Comparison of ENCODE assay signal across 13 cellular contexts in the genomic region with DNA sequence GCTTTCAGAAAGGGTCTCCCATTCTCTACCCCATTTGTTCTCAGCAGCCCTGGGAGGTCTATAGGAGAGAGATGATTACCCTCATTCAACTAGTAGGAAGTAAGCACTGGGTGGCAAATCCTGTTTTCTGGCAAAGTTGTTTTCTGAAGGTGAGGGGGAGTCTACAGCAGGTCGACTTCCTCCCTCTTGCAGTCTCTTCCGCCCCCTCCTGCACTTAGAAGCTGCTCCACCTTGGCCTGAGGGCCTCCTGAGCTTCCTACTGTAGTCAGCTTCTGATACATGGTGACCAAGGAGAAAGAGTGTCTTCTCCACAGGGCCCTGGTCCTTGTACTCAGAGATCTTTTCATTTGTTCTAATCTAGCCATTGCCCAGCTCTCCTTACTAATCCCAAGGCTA.
DNase-seq lines count a peak whose midpoint lies in the region; ATAC-seq, FAIRE-seq and TF ChIP-seq lines count a peak whose summit lies in the region.
"Had no signal": no experiment of that assay in that cellular context is flagged by ENCODE, and none has a peak within 500 bp of the region (broad histone marks: within the 10 kb centered on the region; RNA-seq: fewer than 3 reads in every experiment).

No MANE protein-coding gene starts in this region.

- no peak overlapping the region for H3K4me3 Mint-ChIP-seq in progenitor cell of endocrine pancreas (ENCODE audit: low read depth)
- H3K4me3 Mint-ChIP-seq: activated naive CD8-positive, alpha-beta T cell treated with anti-CD3 and anti-CD28 coated beads for 36 hours; T-cell had no signal

- BruUV-seq in K562 (replicated peaks; lab: Mats Ljungman, UMichigan), result no TSS peak

- H3K27ac Mint-ChIP-seq in progenitor cell of endocrine pancreas, result no peak overlapping the region
- H3K27ac Mint-ChIP-seq: activated naive CD8-positive, alpha-beta T cell treated with anti-CD3 and anti-CD28 coated beads for 36 hours had no signal

- H3K4me1 ChIP-seq in K562 (replicated peaks in 1 of 2; ENCODE audit: control insufficient read depth in 2 of 2, insufficient read depth in 2 of 2, low read length in 2 of 2), result no peaks in the 10 kb centered on the region

- WGBS in K562 (ENCODE audit: insufficient coverage, low coverage, missing lambda C conversion rate), result 6% methylated on average over 2 of the region's 2 CpGs

- no peaks in the 10 kb centered on the region for H3K9me1 ChIP-seq in K562 (ENCODE audit: control insufficient read depth, insufficient read depth, low read length)

- no peak for TF ChIP-seq RAD21 in K562 (CRISPR knock-in tag; conservative IDR thresholded peaks at IDR 0.05 in 1 of 2, IDR thresholded peaks at IDR 0.05 in 1 of 2)

- CTCF ChIA-PET in K562 (lab: Yijun Ruan, JAX; ENCODE audit: low intra/inter-chr PET ratio), result interaction anchor here (0.5 to 1.4 kb wide), 2 partner anchors 242 to 955 kb away, joined by 3 read pairs; no protein-coding TSS in a partner anchor

- H3K36me3 ChIP-seq in GM06990 (ENCODE audit: control insufficient read depth, insufficient read depth, low read length) (peaks cover 6% of the 10 kb centered on the region), K562 (ENCODE audit: control insufficient read depth, insufficient read depth, low read length) (no peaks in the 10 kb centered on the region)

- no peaks in the 10 kb centered on the region for H3K27me3 ChIP-seq in GM06990 (replicated peaks; ENCODE audit: control insufficient read depth, insufficient read depth, low read length)
- peaks cover 7 to 12% of the 10 kb centered on the region in 2 experiments; a peak in 3 of 5 replicates for H3K27me3 ChIP-seq in K562 (ENCODE audit: control insufficient read depth in 2 of 2, insufficient read depth in 2 of 2, low read length in 2 of 2)

- H3K9me3 ChIP-seq in K562 (replicated peaks; ENCODE audit: control insufficient read depth, insufficient read depth, low read depth, low read length), result no peaks in the 10 kb centered on the region

- no peaks in the 10 kb centered on the region for H3K79me2 ChIP-seq in K562 (ENCODE audit: control insufficient read depth, insufficient read depth, low read length)

- TF ChIP-seq POLR2A in K562 (conservative IDR thresholded peaks at IDR 0.05), result no peak

- H3K36me3 Mint-ChIP-seq in progenitor cell of endocrine pancreas (ENCODE audit: insufficient read depth), result peaks cover 6% of the 10 kb centered on the region

- H3K9me3 Mint-ChIP-seq in progenitor cell of endocrine pancreas (ENCODE audit: low read depth), result no peaks in the 10 kb centered on the region
- H3K9me3 Mint-ChIP-seq: activated naive CD8-positive, alpha-beta T cell treated with anti-CD3 and anti-CD28 coated beads for 36 hours; T-cell had no signal

- POLR2A ChIA-PET in K562 (lab: Yijun Ruan, JAX), result no interaction called here

- H3K27me3 Mint-ChIP-seq in progenitor cell of endocrine pancreas, result no peaks in the 10 kb centered on the region
- H3K27me3 Mint-ChIP-seq: activated naive CD8-positive, alpha-beta T cell treated with anti-CD3 and anti-CD28 coated beads for 36 hours; T-cell had no signal

- intact Hi-C loops in K562 (cut with micrococcal nuclease), result no loop called here

- no peak for FAIRE-seq in K562 (lab: Jason Lieb, UNC)

- in situ Hi-C loops in K562 (cut with MboI), result loop anchor here (10.0 kb wide), 1 partner anchor 327 kb away; no protein-coding TSS in a partner anchor

- H3K4me3 ChIP-seq in GM06990 (replicated peaks; ENCODE audit: low read depth, low read length), result peak overlapping the region; percentile 34
- H3K4me3 ChIP-seq in K562, result no peak overlapping the region
- no peak overlapping the region for H3K4me3 ChIP-seq in foreskin fibroblast (ENCODE audit: low read depth in 1 of 2, low read length in 2 of 2)

- TF ChIP-seq CTCF in GM06990 (IDR thresholded peaks at IDR 0.05; ENCODE audit: insufficient read depth, low read length, poor library complexity, severe bottlenecking), result no peak
- no peak for TF ChIP-seq CTCF in K562 (IDR thresholded peaks at IDR 0.05 in 2 of 3, conservative IDR thresholded peaks at IDR 0.05 in 1 of 3; ENCODE audit: insufficient read depth in 2 of 3, low read depth in 1 of 3, low read length in 3 of 3)
- no peak for TF ChIP-seq CTCF in progenitor cell of endocrine pancreas (IDR thresholded peaks at IDR 0.05; ENCODE audit: unreplicated experiment)
- TF ChIP-seq CTCF in foreskin fibroblast (IDR thresholded peaks at IDR 0.05; ENCODE audit: low read depth, low read length), result no peak

- H3K4me1 Mint-ChIP-seq in progenitor cell of endocrine pancreas (ENCODE audit: low read depth), result peaks cover 7% of the 10 kb centered on the region

- peak; percentile 13 for ATAC-seq in GM21367 (IDR thresholded peaks at IDR 0.05; ENCODE audit: unreplicated experiment)
- peak; percentile 10 for ATAC-seq in HG03045 (IDR thresholded peaks at IDR 0.05; ENCODE audit: unreplicated experiment)
- ATAC-seq in K562, result peak; percentile 74
- no peak for ATAC-seq in GM21447 (IDR thresholded peaks at IDR 0.05; ENCODE audit: unreplicated experiment)
- ATAC-seq: T-cell had no signal

- no peaks in the 10 kb centered on the region for H4K20me1 ChIP-seq in K562 (replicated peaks; ENCODE audit: control insufficient read depth, insufficient read depth, low read length)

- H3K27ac ChIP-seq in K562 (ENCODE audit: extremely low read depth, low read depth, low read length), result no peak overlapping the region

- H2AFZ ChIP-seq in K562 (ENCODE audit: low read depth, low read length), result no peak overlapping the region

- H3K4me2 ChIP-seq in K562 (ENCODE audit: insufficient read depth, low read length), result no peak overlapping the region

- no peak for TF ChIP-seq EP300 in K562 (IDR thresholded peaks at IDR 0.05; ENCODE audit: low read length)

- DNase-seq in GM06990 (ENCODE audit: extremely low read depth, insufficient read length) (no peak), K562 (ENCODE audit: extremely low read depth in 1 of 4, low spot score in 3 of 4) (no peak), progenitor cell of endocrine pancreas (ENCODE audit: low spot score, unreplicated experiment) (no peak), foreskin fibroblast (no peak), NCI-H2171 treated with DMSO at 0.1 percent for 48 hours (lab: John Stamatoyannopoulos, UW) (no peak)
- DNase-seq: activated CD8-positive, alpha-beta memory T cell treated with anti-CD3 and anti-CD28 coated beads for 24 hours; activated naive CD8-positive, alpha-beta T cell treated with anti-CD3 and anti-CD28 coated beads for 36 hours; DND-41; stimulated activated naive CD4-positive, alpha-beta T cell; T-cell had no signal

- no peak overlapping the region for H3K9ac ChIP-seq in K562 (ENCODE audit: insufficient read depth in 1 of 2, low read depth in 2 of 2, low read length in 2 of 2)

TF ChIP-seq in K562, 482 proteins besides CTCF, POLR2A, EP300 and RAD21:
- no peak for TF ChIP-seq ZNF212 (CRISPR knock-in tag; IDR thresholded peaks at IDR 0.05)
- TF ChIP-seq TFE3 (CRISPR knock-in tag; IDR thresholded peaks at IDR 0.05), result no peak
- no peak for TF ChIP-seq TEAD1 (CRISPR knock-in tag; IDR thresholded peaks at IDR 0.05)
- no peak for TF ChIP-seq MTA1 (IDR thresholded peaks at IDR 0.05; ENCODE audit: borderline replicate concordance)
- no peak for TF ChIP-seq ARID2 (IDR thresholded peaks at IDR 0.05)
- no peak for TF ChIP-seq JUNB (CRISPR knock-in tag; conservative IDR thresholded peaks at IDR 0.05)
- TF ChIP-seq ZFPM2 (CRISPR knock-in tag; IDR thresholded peaks at IDR 0.05), result no peak
- TF ChIP-seq XRCC4 (IDR thresholded peaks at IDR 0.05; ENCODE audit: extremely low read depth, insufficient read depth, insufficient read length), result no peak
- TF ChIP-seq SMAD2 (IDR thresholded peaks at IDR 0.05; ENCODE audit: low read depth, low read length), result no peak
- TF ChIP-seq NFIX (CRISPR knock-in tag; IDR thresholded peaks at IDR 0.05; ENCODE audit: low read depth), result no peak
- no peak for TF ChIP-seq MEF2D (tag; conservative IDR thresholded peaks at IDR 0.05; ENCODE audit: low read depth)
- TF ChIP-seq CREB1 (IDR thresholded peaks at IDR 0.05), result no peak
- no peak for TF ChIP-seq CREB1 (CRISPR knock-in tag; IDR thresholded peaks at IDR 0.05)
- TF ChIP-seq NFYB (IDR thresholded peaks at IDR 0.05; ENCODE audit: extremely low read depth, insufficient read length), result no peak
- TF ChIP-seq CBFA2T3 (IDR thresholded peaks at IDR 0.05), result no peak
- TF ChIP-seq KHSRP (IDR thresholded peaks at IDR 0.05), result no peak
